8 cellular contexts compared by ENCODE assay signal in genomic region chr19:38849147-38849745, GRCh38. TPM values are rescaled to one million over a fixed set of nuclear protein-coding genes. Genes with fewer than 3 reads are reported as not detected.
DNase-seq lines count a peak whose midpoint lies in the region; ATAC-seq and TF ChIP-seq lines count a peak whose summit lies in the region.

No MANE protein-coding gene starts in this region.

- H3K9me3 ChIP-seq in parathyroid adenoma (ENCODE audit: control insufficient read depth, low read length) (no peaks in the 10 kb centered on the region), thyroid gland (no peaks in the 10 kb centered on the region)

- H3K4me1 ChIP-seq in parathyroid adenoma (peaks cover 14% of the 10 kb centered on the region), thyroid gland (peaks cover 23 to 26% of the 10 kb centered on the region in 2 donors)

- H3K9ac ChIP-seq in parathyroid adenoma = peak overlapping the region; percentile 96

- peak overlapping the region; percentile 99 for H3K27ac Mint-ChIP-seq in activated naive CD8-positive, alpha-beta T cell treated with anti-CD3 and anti-CD28 coated beads, Interleukin-2, amount 50 U/mL, for 24 hours

- H3K27ac ChIP-seq in parathyroid adenoma (peak overlapping the region; percentile 98), thyroid gland (peak overlapping the region; percentile 99 to 100 (median 99))

- no peaks in the 10 kb centered on the region for H3K9me3 Mint-ChIP-seq in activated naive CD8-positive, alpha-beta T cell treated with anti-CD3 and anti-CD28 coated beads, Interleukin-2, amount 50 U/mL, for 24 hours

- H3K4me2 ChIP-seq in parathyroid adenoma (ENCODE audit: low read length) = peak overlapping the region; percentile 69

- no peaks in the 10 kb centered on the region for H3K36me3 ChIP-seq in parathyroid adenoma (ENCODE audit: control insufficient read depth, insufficient read depth, low read length)
- peaks cover 33 to 36% of the 10 kb centered on the region in 2 donors for H3K36me3 ChIP-seq in thyroid gland

- WGBS in thyroid gland, 2 donors = 0% methylated on average over 10 to 11 of the region's 57 CpGs

- intact Hi-C loops in Right ventricle myocardium superior (cut with DNase I) (loop anchor here (10.0 kb wide), 1 partner anchor 214 kb away; no protein-coding TSS in a partner anchor), thyroid gland (cut with DNase I) (loop anchor here (5.0 kb wide), 1 partner anchor 48 kb away; the partner anchor contains the start of genes NFKBIB and SIRT2)

- no peak for TF ChIP-seq CTCF in parathyroid adenoma (IDR thresholded peaks at IDR 0.05)
- TF ChIP-seq CTCF in thyroid gland (IDR thresholded peaks at IDR 0.05) = peak in 1 of 6 experiments; percentile 19

- TF ChIP-seq POLR2A in thyroid gland (IDR thresholded peaks at IDR 0.05) = no peak

- H3K4me3 Mint-ChIP-seq in activated naive CD8-positive, alpha-beta T cell treated with anti-CD3 and anti-CD28 coated beads, Interleukin-2, amount 50 U/mL, for 24 hours = peak overlapping the region; percentile 93

- DNase-seq in DMS79 treated with DMSO at 0.1 percent for 48 hours (lab: John Stamatoyannopoulos, UW) (peak; percentile 92), NCI-H1436 treated with DMSO at 0.1 percent for 48 hours (lab: John Stamatoyannopoulos, UW) (peak; percentile 49), SW 1271 (lab: John Stamatoyannopoulos, UW) (peak; percentile 58 to 80), Right ventricle myocardium superior (peak; percentile 98), thyroid gland (peak; percentile 96 to 97)
- DNase-seq in activated naive CD8-positive, alpha-beta T cell treated with anti-CD3 and anti-CD28 coated beads, Interleukin-2, amount 50 U/mL, for 24 hours = peak; percentile 100

- peaks cover 3% of the 10 kb centered on the region for H3K27me3 Mint-ChIP-seq in activated naive CD8-positive, alpha-beta T cell treated with anti-CD3 and anti-CD28 coated beads, Interleukin-2, amount 50 U/mL, for 24 hours

- H3K4me3 ChIP-seq in parathyroid adenoma (ENCODE audit: low read depth, low read length) (peak overlapping the region; percentile 84), thyroid gland (replicated peaks in 1 of 3) (peak overlapping the region; percentile 62 to 97 (median 93))

- peaks cover 78% of the 10 kb centered on the region for H3K4me1 Mint-ChIP-seq in activated naive CD8-positive, alpha-beta T cell treated with anti-CD3 and anti-CD28 coated beads, Interleukin-2, amount 50 U/mL, for 24 hours

- no peak overlapping the region for H2AFZ ChIP-seq in parathyroid adenoma

- peaks cover 37% of the 10 kb centered on the region for H3K79me2 ChIP-seq in parathyroid adenoma

- peaks cover 50% of the 10 kb centered on the region for H3K36me3 Mint-ChIP-seq in activated naive CD8-positive, alpha-beta T cell treated with anti-CD3 and anti-CD28 coated beads, Interleukin-2, amount 50 U/mL, for 24 hours (ENCODE audit: low read depth)

- H3K27me3 ChIP-seq in parathyroid adenoma (ENCODE audit: control insufficient read depth, insufficient read depth, low read length) (no peaks in the 10 kb centered on the region), thyroid gland (no peaks in the 10 kb centered on the region)

- ATAC-seq in HG02642 (IDR thresholded peaks at IDR 0.05; ENCODE audit: poor library complexity, unreplicated experiment) (peak; percentile 26), Right ventricle myocardium superior (ENCODE audit: poor library complexity) (peak; percentile 69)
- ATAC-seq in activated naive CD8-positive, alpha-beta T cell treated with anti-CD3 and anti-CD28 coated beads, Interleukin-2, amount 50 U/mL, for 24 hours = peak; percentile 6

RNA-seq across cellular contexts. Expression of gene HNRNPL, which starts 0.5 kb away (rescaled TPM):
- total RNA-seq in Right ventricle myocardium superior (158 TPM), thyroid gland (100 to 1,000 TPM; 181 to 247 (median 232) TPM)

RNA-seq across cellular contexts. Expression of gene ECH1, which starts 17.7 kb away (rescaled TPM):
- total RNA-seq in Right ventricle myocardium superior (1,260 TPM), thyroid gland (100 to 1,000 TPM in 3 of 4 donors, 10 to 100 TPM in 1; 89.3 to 131 (median 130) TPM)

RNA-seq across cellular contexts. Expression of gene RINL, which starts 28.8 kb away (rescaled TPM):
- total RNA-seq in Right ventricle myocardium superior (6.3 TPM), thyroid gland (10 to 100 TPM in 3 of 4 donors, 1 to 10 TPM in 1; 6.4 to 18.7 (median 13.5) TPM)

RNA-seq across cellular contexts. Expression of gene LGALS4, which starts 36.5 kb away (rescaled TPM):
- 0.86 TPM for total RNA-seq in Right ventricle myocardium superior
- total RNA-seq in thyroid gland = 1 to 10 TPM in 2 of 4 donors, not detected in 2; 1.6 TPM

RNA-seq across cellular contexts. Expression of gene SIRT2, which starts 50.2 kb away (rescaled TPM):
- 96.2 TPM for total RNA-seq in Right ventricle myocardium superior
- total RNA-seq in thyroid gland = 100 to 1,000 TPM in 1 of 4 donors, 10 to 100 TPM in 3; 69.6 to 107 (median 90.7) TPM

Comparison
In these comparisons a context has a peak if more than half of its experiments do, and no peak if none do; other contexts are left out.
1. Peak in every context shown above with its lines: DNase-seq, ATAC-seq, H3K4me3 ChIP-seq and H3K27ac ChIP-seq.
2. DNase-seq: peak in every context shown above with its lines; median percentile 100 in activated naive CD8-positive, alpha-beta T cell treated with anti-CD3 and anti-CD28 coated beads, Interleukin-2, amount 50 U/mL, for 24 hours; 98 in Right ventricle myocardium superior; 96 in thyroid gland; 92 in DMS79 treated with DMSO at 0.1 percent for 48 hours; 69 in SW 1271; 49 in NCI-H1436 treated with DMSO at 0.1 percent for 48 hours.
3. ATAC-seq: peak in every context shown above with its lines; median percentile 69 in Right ventricle myocardium superior; 26 in HG02642; 6 in activated naive CD8-positive, alpha-beta T cell treated with anti-CD3 and anti-CD28 coated beads, Interleukin-2, amount 50 U/mL, for 24 hours.